Comparison of ENCODE assay signal across 8 cellular contexts in the genomic region with DNA sequence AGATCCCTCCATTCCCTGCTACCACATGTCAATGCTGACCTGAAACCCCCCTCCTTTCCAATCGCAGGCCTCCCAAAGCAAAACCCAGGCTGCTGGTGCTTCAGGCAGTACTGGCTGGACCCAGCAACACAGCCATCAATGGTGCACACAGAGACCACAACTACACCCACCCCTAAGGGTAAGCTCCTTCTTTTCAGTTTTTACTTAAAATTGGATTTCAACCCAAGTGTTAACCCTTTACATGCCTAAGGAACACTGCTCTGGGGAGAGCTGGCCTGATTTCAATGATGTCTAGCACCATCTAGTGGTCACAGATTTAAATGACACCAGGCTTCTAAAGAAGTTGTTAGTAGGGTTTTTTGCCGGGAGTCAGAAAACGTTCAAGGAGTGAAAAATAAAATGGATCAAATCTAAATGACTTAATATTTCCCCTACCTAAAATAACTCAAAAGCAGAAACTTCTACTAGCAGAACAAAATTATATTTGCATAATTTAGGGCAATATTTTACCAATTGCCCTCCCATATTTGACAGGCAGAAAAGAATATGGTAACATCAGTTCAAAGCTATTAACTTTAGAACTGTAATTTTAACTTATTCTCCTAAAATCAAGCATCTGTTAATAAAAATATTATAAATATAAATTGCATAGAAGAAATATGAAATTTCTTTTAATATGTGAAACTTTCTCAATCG. TPM values are rescaled to one million over a fixed set of nuclear protein-coding genes. Genes with fewer than 3 reads are reported as not detected.
DNase-seq lines count a peak whose midpoint lies in the region; ATAC-seq, FAIRE-seq and TF ChIP-seq lines count a peak whose summit lies in the region.

No MANE protein-coding gene starts in this region.

- WGBS in lung, 2 donors: 48 to 51% methylated on average over 4 of the region's 4 CpGs

- peak; percentile 77 for ATAC-seq in lung (ENCODE audit: insufficient read depth, low FRiP score)

- FAIRE-seq in A204.1 (lab: Jason Lieb, UNC) (peak; percentile 96), G401.6 (lab: Jason Lieb, UNC) (peak; percentile 94)

- peaks cover 12 to 21% of the 10 kb centered on the region in 2 donors for H3K36me3 ChIP-seq in lung (ENCODE audit: control insufficient read depth in 2 of 2, insufficient read depth in 2 of 2, low read length in 2 of 2)

- H3K4me1 ChIP-seq in lung (ENCODE audit: control insufficient read depth in 2 of 2, insufficient read depth in 2 of 2, low read length in 2 of 2): peaks cover 0 to 1% of the 10 kb centered on the region in 2 donors

- no peaks in the 10 kb centered on the region for H3K27me3 ChIP-seq in lung (ENCODE audit: control insufficient read depth, insufficient read depth)

- H3K4me3 ChIP-seq in LNCaP clone FGC (ENCODE audit: low read depth, low read length) (no peak overlapping the region), lung (no peak overlapping the region)

- TF ChIP-seq CTCF in LNCaP clone FGC (IDR thresholded peaks at IDR 0.05; ENCODE audit: control insufficient read depth, extremely low read depth, insufficient read depth): peak; percentile 71
- peak; percentile 36 for TF ChIP-seq CTCF in lung (IDR thresholded peaks at IDR 0.05; ENCODE audit: control extremely low read depth, extremely low read depth)

- DNase-seq in LNCaP clone FGC (ENCODE audit: low read depth): no peak
- DNase-seq in RPMI8226: peak; percentile 66
- DNase-seq in dermis blood vessel endothelial cell: peak; percentile 72
- no peak for DNase-seq in lung (ENCODE audit: low spot score)
- no peak for DNase-seq in NK-92 treated with Interleukin-12 subunit alpha and Interleukin-12 subunit beta, amount 100 ng/mL, for 24 hours (lab: John Stamatoyannopoulos, UW)
- no peak for DNase-seq in middle frontal gyrus (ENCODE audit: extremely low spot score, low spot score)

- peaks cover 0 to 2% of the 10 kb centered on the region in 2 donors for H3K9me3 ChIP-seq in lung (ENCODE audit: control insufficient read depth in 2 of 2, insufficient read depth in 1 of 2, low read length in 1 of 2)

- no peak overlapping the region for H3K27ac ChIP-seq in lung (ENCODE audit: low read depth in 1 of 2, low read length in 1 of 2)

RNA-seq across cellular contexts. Expression of a gene that starts 24.6 kb away (rescaled TPM):
- 23.8 and 58.0 TPM in 2 replicates for total RNA-seq in dermis blood vessel endothelial cell
- 100 to 1,000 TPM in 1 of 2 donors, 10 to 100 TPM in 1; 28.3 to 107 TPM for total RNA-seq in lung
- 10 to 100 TPM in 1 of 2 donors, 1 to 10 TPM in 1; 4.5 to 12.5 TPM for polyA plus RNA-seq in lung

RNA-seq across cellular contexts. Expression of a gene that starts 59.8 kb away (rescaled TPM):
- total RNA-seq in dermis blood vessel endothelial cell (145 and 192 TPM in 2 replicates), lung (100 to 1,000 TPM in 1 of 2 donors, 10 to 100 TPM in 1; 86.4 to 103 TPM)
- polyA plus RNA-seq in lung: 10 to 100 TPM; 81.1 to 88.6 TPM

Comparison
In these comparisons a context has a peak if more than half of its experiments do, and no peak if none do; other contexts are left out.
1. DNase-seq: peak in RPMI8226 (single experiment) and dermis blood vessel endothelial cell (single experiment); none in LNCaP clone FGC (single experiment), lung (single experiment), NK-92 treated with Interleukin-12 subunit alpha and Interleukin-12 subunit beta, amount 100 ng/mL, for 24 hours (single experiment) and middle frontal gyrus (single experiment).